8 cellular contexts compared by ENCODE assay signal in genomic region chr1:87684194-87684593, GRCh38.
DNase-seq lines count a peak whose midpoint lies in the region; ATAC-seq and TF ChIP-seq lines count a peak whose summit lies in the region.

No MANE protein-coding gene starts in this region.

- DNase-seq in HAP-1 (ENCODE audit: low spot score in 2 of 2) (peak in 1 of 2 experiments; percentile 13), T-helper 17 cell (no peak), Right ventricle myocardium superior (no peak), progenitor cell of endocrine pancreas (ENCODE audit: low spot score, unreplicated experiment) (no peak), GDM1 (lab: John Stamatoyannopoulos, UW) (no peak)

- peaks cover 21% of the 10 kb centered on the region for H3K4me1 ChIP-seq in HAP-1

- H3K9me3 ChIP-seq in HAP-1 (no peaks in the 10 kb centered on the region), T-helper 17 cell (ENCODE audit: control insufficient read depth, low read length, poor library complexity, severe bottlenecking) (no peaks in the 10 kb centered on the region)

- no peaks in the 10 kb centered on the region for H3K36me3 ChIP-seq in HAP-1 (replicated peaks)

- peak; percentile 39 for ATAC-seq in T-helper 17 cell
- peak; percentile 65 for ATAC-seq in Right ventricle myocardium superior (ENCODE audit: poor library complexity)
- no peak for ATAC-seq in HG03457 (IDR thresholded peaks at IDR 0.05; ENCODE audit: unreplicated experiment)
- ATAC-seq in HG02678 (IDR thresholded peaks at IDR 0.05; ENCODE audit: unreplicated experiment) = no peak
- ATAC-seq in GM18517 (IDR thresholded peaks at IDR 0.05; ENCODE audit: unreplicated experiment) = no peak

- no peaks in the 10 kb centered on the region for H3K36me3 Mint-ChIP-seq in T-helper 17 cell (ENCODE audit: low read depth)
- no peaks in the 10 kb centered on the region for H3K36me3 Mint-ChIP-seq in progenitor cell of endocrine pancreas (ENCODE audit: insufficient read depth)

- H3K4me3 Mint-ChIP-seq in T-helper 17 cell = peak overlapping the region; percentile 51
- H3K4me3 Mint-ChIP-seq in progenitor cell of endocrine pancreas (ENCODE audit: low read depth) = peak overlapping the region; percentile 58

- peak overlapping the region; percentile 7 for H3K4me3 ChIP-seq in HAP-1

- intact Hi-C loops in Right ventricle myocardium superior (cut with DNase I) = no loop called here

- H3K9me3 Mint-ChIP-seq in progenitor cell of endocrine pancreas (ENCODE audit: low read depth) = no peaks in the 10 kb centered on the region

- H3K4me1 Mint-ChIP-seq in T-helper 17 cell (peaks cover 2% of the 10 kb centered on the region), progenitor cell of endocrine pancreas (ENCODE audit: low read depth) (peaks cover 47% of the 10 kb centered on the region)

- no peak for TF ChIP-seq CTCF in progenitor cell of endocrine pancreas (IDR thresholded peaks at IDR 0.05; ENCODE audit: unreplicated experiment)

- in situ Hi-C loops in HAP-1 (cut with MboI; ENCODE audit: low sequenced_read_pairs) = no loop called here

- H3K27ac Mint-ChIP-seq in T-helper 17 cell = peak overlapping the region; percentile 54
- H3K27ac Mint-ChIP-seq in progenitor cell of endocrine pancreas = peak overlapping the region; percentile 87

- H3K27me3 Mint-ChIP-seq in T-helper 17 cell (peaks cover 22% of the 10 kb centered on the region), progenitor cell of endocrine pancreas (no peaks in the 10 kb centered on the region)

- peaks cover 17% of the 10 kb centered on the region for H3K27me3 ChIP-seq in HAP-1 (ENCODE audit: low read depth)

Comparison
In these comparisons a context has a peak if more than half of its experiments do, and no peak if none do; other contexts are left out.
1. ATAC-seq: peak in T-helper 17 cell (single experiment) and Right ventricle myocardium superior (single experiment); none in HG03457 (single experiment), HG02678 (single experiment) and GM18517 (single experiment).